Comparison of ENCODE assay signal across 15 cellular contexts in the genomic region with DNA sequence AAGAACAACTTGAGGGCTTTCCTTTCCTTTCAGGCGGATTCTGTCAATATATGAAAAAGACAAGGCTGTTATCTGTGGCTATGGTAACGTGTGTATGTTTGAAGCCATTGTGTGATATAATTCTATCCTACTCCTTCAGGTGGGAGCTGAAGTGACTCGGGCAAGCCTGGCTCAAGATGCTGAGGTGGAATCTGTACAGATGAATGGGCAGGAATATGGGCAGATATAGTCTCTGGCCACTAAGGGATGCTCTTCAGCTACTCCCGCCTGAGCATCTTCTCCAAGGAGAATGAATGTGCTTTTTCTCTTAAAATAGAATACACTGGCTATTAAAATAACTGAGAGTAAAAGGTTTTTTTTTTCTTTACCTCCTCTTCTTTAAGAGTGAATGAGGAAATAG.
"Had no signal": no experiment of that assay in that cellular context is flagged by ENCODE, and none has a peak within 500 bp of the region (broad histone marks: within the 10 kb centered on the region; RNA-seq: fewer than 3 reads in every experiment).

No MANE protein-coding gene starts in this region.

- H3K27me3 Mint-ChIP-seq: activated naive CD8-positive, alpha-beta T cell; natural killer cell treated with Interleukin-12 subunit alpha and Interleukin-12 subunit beta and Interleukin-15 and Interleukin-18, amount 100 ng/mL, for 72 hours; type B pancreatic cell had no signal

- ATAC-seq: natural killer cell treated with Interleukin-12 subunit alpha and Interleukin-12 subunit beta and Interleukin-15 and Interleukin-18, amount 100 ng/mL, for 72 hours; psoas muscle had no signal

- H3K9me3 ChIP-seq: lower lobe of right lung, sigmoid colon, suprapubic skin had no signal

- H3K4me1 Mint-ChIP-seq: endodermal cell had no signal

- DNase-seq: activated CD4-positive, alpha-beta memory T cell treated with anti-CD3 and anti-CD28 coated beads for 36 hours; activated gamma-delta T cell; activated T-cell treated with anti-CD3 and anti-CD28 coated beads, Interleukin-2, amount 50 U/mL, for 4 hours; cerebellar nuclear complex; lower lobe of right lung; psoas muscle; sigmoid colon; stimulated activated CD4-positive, alpha-beta T cell treated with anti-CD3 and anti-CD28 coated beads, Interleukin-2, amount 100 ng/mL, for 48 hours; stimulated activated naive CD4-positive, alpha-beta T cell treated with Interleukin-2 at 50 U/mL for 16 hours had no signal

- H3K36me3 ChIP-seq: lower lobe of right lung, sigmoid colon, suprapubic skin had no signal

- H3K27me3 ChIP-seq: sigmoid colon, suprapubic skin had no signal

- H3K4me3 ChIP-seq: lower lobe of right lung, psoas muscle, sigmoid colon, suprapubic skin had no signal

- H3K27ac Mint-ChIP-seq: activated CD4-positive, alpha-beta memory T cell treated with anti-CD3 and anti-CD28 coated beads for 36 hours; activated naive CD8-positive, alpha-beta T cell; endodermal cell; natural killer cell treated with Interleukin-12 subunit alpha and Interleukin-12 subunit beta and Interleukin-15 and Interleukin-18, amount 100 ng/mL, for 72 hours; T-helper 2 cell treated with Interferon-gamma antibody and Interleukin-4, amounts not matched to agents 5 μg/mL and 100 μg/mL, for 36 hours; type B pancreatic cell had no signal

- H3K4me1 ChIP-seq: lower lobe of right lung, psoas muscle, sigmoid colon, suprapubic skin had no signal

- H3K36me3 Mint-ChIP-seq: activated CD4-positive, alpha-beta memory T cell treated with anti-CD3 and anti-CD28 coated beads for 36 hours; activated naive CD8-positive, alpha-beta T cell; natural killer cell treated with Interleukin-12 subunit alpha and Interleukin-12 subunit beta and Interleukin-15 and Interleukin-18, amount 100 ng/mL, for 72 hours had no signal

- H3K9me3 Mint-ChIP-seq: natural killer cell treated with Interleukin-12 subunit alpha and Interleukin-12 subunit beta and Interleukin-15 and Interleukin-18, amount 100 ng/mL, for 72 hours; T-helper 2 cell treated with Interferon-gamma antibody and Interleukin-4, amounts not matched to agents 5 μg/mL and 100 μg/mL, for 36 hours had no signal

- H3K27ac ChIP-seq: lower lobe of right lung, psoas muscle, sigmoid colon, suprapubic skin had no signal

- H3K4me3 Mint-ChIP-seq: activated CD4-positive, alpha-beta memory T cell treated with anti-CD3 and anti-CD28 coated beads for 36 hours; activated naive CD8-positive, alpha-beta T cell; activated T-cell treated with anti-CD3 and anti-CD28 coated beads, Interleukin-2, amount 50 U/mL, for 4 hours; endodermal cell; natural killer cell treated with Interleukin-12 subunit alpha and Interleukin-12 subunit beta and Interleukin-15 and Interleukin-18, amount 100 ng/mL, for 72 hours; T-helper 2 cell treated with Interferon-gamma antibody and Interleukin-4, amounts not matched to agents 5 μg/mL and 100 μg/mL, for 36 hours; type B pancreatic cell had no signal
